In the genomic region with DNA sequence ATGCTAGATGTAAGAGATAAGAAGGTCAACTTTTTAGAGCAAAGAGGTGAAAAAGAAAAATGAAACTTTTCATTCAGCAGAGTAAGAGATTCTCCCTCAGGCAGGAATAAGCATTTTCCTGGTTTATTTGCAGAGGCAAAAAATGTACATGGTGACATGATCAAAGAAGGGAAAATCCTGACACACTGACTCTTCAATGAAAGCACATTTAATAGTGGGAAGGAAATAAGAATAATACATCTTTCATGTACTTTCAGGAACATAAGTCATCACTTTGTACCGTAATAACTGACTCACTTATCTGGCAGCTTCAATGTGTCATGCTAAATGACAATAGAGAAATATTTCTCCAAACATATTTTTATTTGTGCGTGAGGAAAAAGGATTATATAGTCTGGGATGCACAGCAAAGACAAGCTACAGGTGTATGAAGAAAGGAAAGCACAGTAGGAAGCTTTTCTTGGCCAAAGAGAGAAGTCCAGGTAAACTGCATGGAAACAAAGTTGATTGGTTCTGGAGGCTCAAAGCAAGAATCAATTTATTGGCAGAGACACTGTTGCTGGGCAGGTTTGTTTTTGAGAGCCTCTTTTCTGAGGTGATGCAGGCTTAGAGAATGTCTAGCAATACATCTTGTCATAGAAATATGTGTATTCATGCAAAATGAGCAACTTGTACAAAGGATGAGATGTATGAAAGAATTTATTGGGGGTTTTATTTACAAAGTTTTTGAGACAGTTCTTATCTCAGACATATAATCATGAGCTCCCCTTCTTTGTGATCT, we compare ENCODE assay signal across 16 cellular contexts.
DNase-seq lines count a peak whose midpoint lies in the region; ATAC-seq, FAIRE-seq and TF ChIP-seq lines count a peak whose summit lies in the region.
"Had no signal": no experiment of that assay in that cellular context is flagged by ENCODE, and none has a peak within 500 bp of the region (broad histone marks: within the 10 kb centered on the region; RNA-seq: fewer than 3 reads in every experiment).

No MANE protein-coding gene starts in this region.

- no peaks in the 10 kb centered on the region for H3K36me3 Mint-ChIP-seq in Calu3 (ENCODE audit: insufficient read depth, unreplicated experiment)
- H3K36me3 Mint-ChIP-seq in astrocyte (ENCODE audit: low read depth, unreplicated experiment) = no peaks in the 10 kb centered on the region
- no peaks in the 10 kb centered on the region for H3K36me3 Mint-ChIP-seq in activated naive CD8-positive, alpha-beta T cell treated with anti-CD3 and anti-CD28 coated beads for 36 hours

- H3K27me3 Mint-ChIP-seq in Calu3 (ENCODE audit: unreplicated experiment) (no peaks in the 10 kb centered on the region), astrocyte (ENCODE audit: low read depth, unreplicated experiment) (no peaks in the 10 kb centered on the region)
- H3K27me3 Mint-ChIP-seq in activated naive CD8-positive, alpha-beta T cell treated with anti-CD3 and anti-CD28 coated beads for 36 hours = no peaks in the 10 kb centered on the region
- H3K27me3 Mint-ChIP-seq: activated CD4-positive, alpha-beta T cell treated with anti-CD3 and anti-CD28 coated beads, Interleukin-2, amount 10 ng/mL, durations not matched to agents 24 days and 14 days; activated T-cell treated with anti-CD3 and anti-CD28 coated beads, Interleukin-2, amount 50 U/mL, for 24 hours had no signal

- H3K27ac ChIP-seq in astrocyte (ENCODE audit: low read depth, low read length) = peak overlapping the region; percentile 8
- H3K27ac ChIP-seq: neutrophil, Peyer's patch, spleen had no signal

- H3K4me3 Mint-ChIP-seq in Calu3 (ENCODE audit: low read depth, unreplicated experiment) = no peak overlapping the region
- no peak overlapping the region for H3K4me3 Mint-ChIP-seq in astrocyte (ENCODE audit: unreplicated experiment)
- no peak overlapping the region for H3K4me3 Mint-ChIP-seq in activated naive CD8-positive, alpha-beta T cell treated with anti-CD3 and anti-CD28 coated beads for 36 hours
- H3K4me3 Mint-ChIP-seq: activated CD4-positive, alpha-beta T cell treated with anti-CD3 and anti-CD28 coated beads, Interleukin-2, amount 10 ng/mL, durations not matched to agents 24 days and 14 days; activated T-cell treated with anti-CD3 and anti-CD28 coated beads, Interleukin-2, amount 50 U/mL, for 24 hours had no signal

- intact Hi-C loops in Calu3 (cut with micrococcal nuclease; ENCODE audit: unreplicated experiment) = loop anchor here (10.0 kb wide), 1 partner anchor 213 kb away; no protein-coding TSS in a partner anchor

- H3K27me3 ChIP-seq in astrocyte (ENCODE audit: insufficient read depth, low read length) = no peaks in the 10 kb centered on the region
- H3K27me3 ChIP-seq: neutrophil, Peyer's patch, spleen had no signal

- H3K9me3 ChIP-seq in astrocyte (ENCODE audit: insufficient read depth, low read depth, low read length) = no peaks in the 10 kb centered on the region
- H3K9me3 ChIP-seq: neutrophil, Peyer's patch, spleen had no signal

- DNase-seq in Calu3 (peak; percentile 7), LHCN-M2 (ENCODE audit: low read depth) (peak; percentile 70), astrocyte (ENCODE audit: low read depth) (peak; percentile 71), glomerular endothelial cell (ENCODE audit: extremely low read depth, low read depth, low spot score) (peak; percentile 27)
- DNase-seq in activated naive CD8-positive, alpha-beta T cell treated with anti-CD3 and anti-CD28 coated beads for 36 hours = no peak
- DNase-seq in activated effector memory CD4-positive, alpha-beta T cell treated with anti-CD3 and anti-CD28 coated beads, Interleukin-2, amount 50 U/mL, for 16 hours = no peak
- DNase-seq: activated CD4-positive, alpha-beta T cell treated with anti-CD3 and anti-CD28 coated beads, Interleukin-2, amount 10 ng/mL, durations not matched to agents 24 days and 14 days; activated T-cell treated with anti-CD3 and anti-CD28 coated beads, Interleukin-2, amount 50 U/mL, for 24 hours; mesendoderm; NCI-H1436; NCI-H524 treated with DMSO at 0.1 percent for 48 hours; Peyer's patch; spleen had no signal

- TF ChIP-seq CTCF in Calu3 (IDR thresholded peaks at IDR 0.05; ENCODE audit: unreplicated experiment) (no peak), astrocyte (IDR thresholded peaks at IDR 0.05; ENCODE audit: insufficient read depth, low read depth, low read length) (no peak)

- H3K4me1 ChIP-seq in astrocyte (ENCODE audit: insufficient read depth, low read length) = no peaks in the 10 kb centered on the region
- H3K4me1 ChIP-seq: Peyer's patch, spleen had no signal

- no peak overlapping the region for H2AFZ ChIP-seq in astrocyte (ENCODE audit: low read depth, low read length)

- peak overlapping the region; percentile 19 for H3K4me2 ChIP-seq in astrocyte (ENCODE audit: low read length)

- H3K9ac ChIP-seq in astrocyte (ENCODE audit: low read length) = no peak overlapping the region

- no peak overlapping the region for H3K4me3 ChIP-seq in astrocyte (ENCODE audit: insufficient read depth, low read depth, low read length)
- H3K4me3 ChIP-seq: Peyer's patch, spleen had no signal

- no peak for FAIRE-seq in astrocyte (lab: Jason Lieb, UNC)

- H3K27ac Mint-ChIP-seq in Calu3 (ENCODE audit: unreplicated experiment) = no peak overlapping the region
- peak overlapping the region; percentile 24 for H3K27ac Mint-ChIP-seq in astrocyte (ENCODE audit: unreplicated experiment)
- H3K27ac Mint-ChIP-seq in activated naive CD8-positive, alpha-beta T cell treated with anti-CD3 and anti-CD28 coated beads for 36 hours = no peak overlapping the region
- H3K27ac Mint-ChIP-seq: activated CD4-positive, alpha-beta T cell treated with anti-CD3 and anti-CD28 coated beads, Interleukin-2, amount 10 ng/mL, durations not matched to agents 24 days and 14 days; activated T-cell treated with anti-CD3 and anti-CD28 coated beads, Interleukin-2, amount 50 U/mL, for 24 hours had no signal

- H3K9me3 Mint-ChIP-seq in Calu3 (ENCODE audit: low read depth, unreplicated experiment) = no peaks in the 10 kb centered on the region
- no peaks in the 10 kb centered on the region for H3K9me3 Mint-ChIP-seq in astrocyte (ENCODE audit: unreplicated experiment)
- peaks cover 1% of the 10 kb centered on the region for H3K9me3 Mint-ChIP-seq in activated naive CD8-positive, alpha-beta T cell treated with anti-CD3 and anti-CD28 coated beads for 36 hours
- H3K9me3 Mint-ChIP-seq: activated CD4-positive, alpha-beta T cell treated with anti-CD3 and anti-CD28 coated beads, Interleukin-2, amount 10 ng/mL, durations not matched to agents 24 days and 14 days had no signal

- no peaks in the 10 kb centered on the region for H3K36me3 ChIP-seq in astrocyte (ENCODE audit: insufficient read depth, low read length)
- H3K36me3 ChIP-seq: neutrophil, Peyer's patch, spleen had no signal

- no peak for ATAC-seq in HG03432 (IDR thresholded peaks at IDR 0.05; ENCODE audit: unreplicated experiment)
- no peak for ATAC-seq in GM21360 (IDR thresholded peaks at IDR 0.05; ENCODE audit: unreplicated experiment)

- H3K79me2 ChIP-seq in astrocyte (ENCODE audit: insufficient read depth, low read length) = no peaks in the 10 kb centered on the region

- CTCF ChIA-PET in Calu3 (lab: Charles Lee) = interaction anchor here (0.6 kb wide), 1 partner anchor 845 kb away, joined by 3 read pairs; no protein-coding TSS in a partner anchor

- H4K20me1 ChIP-seq in astrocyte (ENCODE audit: insufficient read depth, low read length) = no peaks in the 10 kb centered on the region

- H3K4me1 Mint-ChIP-seq in Calu3 (ENCODE audit: low read depth, unreplicated experiment) (peaks cover 36% of the 10 kb centered on the region), astrocyte (ENCODE audit: low read depth, unreplicated experiment) (peaks cover 2% of the 10 kb centered on the region)
- H3K4me1 Mint-ChIP-seq in activated naive CD8-positive, alpha-beta T cell treated with anti-CD3 and anti-CD28 coated beads for 36 hours = no peaks in the 10 kb centered on the region
- H3K4me1 Mint-ChIP-seq: activated CD4-positive, alpha-beta T cell treated with anti-CD3 and anti-CD28 coated beads, Interleukin-2, amount 10 ng/mL, durations not matched to agents 24 days and 14 days had no signal

- no TSS peak for BruUV-seq in Calu3 (replicated peaks; lab: Mats Ljungman, UMichigan)

Comparison
In these comparisons a context has a peak if more than half of its experiments do, and no peak if none do; other contexts are left out.
1. DNase-seq: peak in Calu3 (single experiment), LHCN-M2 (single experiment), astrocyte (single experiment) and glomerular endothelial cell (single experiment); none in activated naive CD8-positive, alpha-beta T cell treated with anti-CD3 and anti-CD28 coated beads for 36 hours (single experiment) and activated effector memory CD4-positive, alpha-beta T cell treated with anti-CD3 and anti-CD28 coated beads, Interleukin-2, amount 50 U/mL, for 16 hours (single experiment).